In genomic region chr6:150001295-150001990, GRCh38 we compare ENCODE assay signal across 11 cellular contexts. TPM values are rescaled to one million over a fixed set of nuclear protein-coding genes. Genes with fewer than 3 reads are reported as not detected.
DNase-seq lines count a peak whose midpoint lies in the region; ATAC-seq and TF ChIP-seq lines count a peak whose summit lies in the region.
"Had no signal": no experiment of that assay in that cellular context is flagged by ENCODE, and none has a peak within 500 bp of the region (broad histone marks: within the 10 kb centered on the region; RNA-seq: fewer than 3 reads in every experiment).

No MANE protein-coding gene starts in this region.

- H3K36me3 Mint-ChIP-seq in central memory CD8-positive, alpha-beta T cell (ENCODE audit: insufficient read depth): peaks cover 4% of the 10 kb centered on the region
- H3K36me3 Mint-ChIP-seq in CD4-positive, alpha-beta T cell (ENCODE audit: low read depth): no peaks in the 10 kb centered on the region

- H3K9me3 Mint-ChIP-seq in central memory CD8-positive, alpha-beta T cell: no peaks in the 10 kb centered on the region
- H3K9me3 Mint-ChIP-seq in CD4-positive, alpha-beta T cell: no peaks in the 10 kb centered on the region

- peak overlapping the region; percentile 22 for H3K27ac Mint-ChIP-seq in central memory CD8-positive, alpha-beta T cell (ENCODE audit: low read depth)
- no peak overlapping the region for H3K27ac Mint-ChIP-seq in CD4-positive, alpha-beta T cell

- H3K36me3 ChIP-seq in sigmoid colon (no peaks in the 10 kb centered on the region), ascending aorta (no peaks in the 10 kb centered on the region)
- H3K36me3 ChIP-seq: SJCRH30 had no signal

- no peak for DNase-seq in central memory CD8-positive, alpha-beta T cell (ENCODE audit: low spot score in 2 of 2)
- DNase-seq in sigmoid colon: no peak
- DNase-seq in CD4-positive, alpha-beta T cell: no peak
- no peak for DNase-seq in ascending aorta (ENCODE audit: low spot score in 2 of 2)
- DNase-seq in NCI-H226: no peak
- DNase-seq: dorsolateral prefrontal cortex, NCI-H1930, SJCRH30 had no signal

- no peak for TF ChIP-seq EP300 in sigmoid colon (IDR thresholded peaks at IDR 0.05)

- H3K4me1 Mint-ChIP-seq in central memory CD8-positive, alpha-beta T cell: peaks cover 40% of the 10 kb centered on the region
- peaks cover 29% of the 10 kb centered on the region for H3K4me1 Mint-ChIP-seq in CD4-positive, alpha-beta T cell (ENCODE audit: low read depth)

- no peak overlapping the region for H3K4me3 Mint-ChIP-seq in central memory CD8-positive, alpha-beta T cell
- H3K4me3 Mint-ChIP-seq in CD4-positive, alpha-beta T cell: no peak overlapping the region

- intact Hi-C loops in sigmoid colon (cut with DNase I) (no loop called here), ascending aorta (cut with DNase I) (no loop called here)
- intact Hi-C loops in CD4-positive, alpha-beta T cell (cut with DNase I, micrococcal nuclease): loop anchor here in 1 of 2 experiments (5.0 to 10.0 kb wide), 2 partner anchors 134 to 437 kb away; partner anchors contain the start of gene GINM1

- H3K27me3 Mint-ChIP-seq in central memory CD8-positive, alpha-beta T cell: peaks cover 26% of the 10 kb centered on the region
- peaks cover 13% of the 10 kb centered on the region for H3K27me3 Mint-ChIP-seq in CD4-positive, alpha-beta T cell

- H3K9me3 ChIP-seq in sigmoid colon: no peaks in the 10 kb centered on the region
- no peaks in the 10 kb centered on the region for H3K9me3 ChIP-seq in CD4-positive, alpha-beta T cell (ENCODE audit: control insufficient read depth, low read length)
- H3K9me3 ChIP-seq in ascending aorta: no peaks in the 10 kb centered on the region
- H3K9me3 ChIP-seq: SJCRH30 had no signal

- CTCF ChIA-PET in CD4-positive, alpha-beta T cell (lab: Charles Lee): no interaction called here

- H3K27ac ChIP-seq in sigmoid colon: no peak overlapping the region
- no peak overlapping the region for H3K27ac ChIP-seq in CD4-positive, alpha-beta T cell (ENCODE audit: low read depth, low read length)
- no peak overlapping the region for H3K27ac ChIP-seq in ascending aorta
- H3K27ac ChIP-seq: dorsolateral prefrontal cortex, SJCRH30 had no signal

- H3K4me3 ChIP-seq in sigmoid colon (no peak overlapping the region), ascending aorta (no peak overlapping the region)
- H3K4me3 ChIP-seq: dorsolateral prefrontal cortex, SJCRH30 had no signal

- no peak for TF ChIP-seq CTCF in sigmoid colon (IDR thresholded peaks at IDR 0.05)
- TF ChIP-seq CTCF in CD4-positive, alpha-beta T cell (IDR thresholded peaks at IDR 0.05): no peak
- no peak for TF ChIP-seq CTCF in ascending aorta (IDR thresholded peaks at IDR 0.05)

- ATAC-seq in GM18505 (IDR thresholded peaks at IDR 0.05; ENCODE audit: unreplicated experiment) (peak; percentile 34), GM19452 (IDR thresholded peaks at IDR 0.05; ENCODE audit: unreplicated experiment) (peak; percentile 48), HG03378 (IDR thresholded peaks at IDR 0.05; ENCODE audit: unreplicated experiment) (peak; percentile 69)
- ATAC-seq in central memory CD8-positive, alpha-beta T cell (replicated peaks; ENCODE audit: extremely low read depth, poor library complexity, severe bottlenecking): no peak
- no peak for ATAC-seq in CD4-positive, alpha-beta T cell (ENCODE audit: poor library complexity)

- H3K27me3 ChIP-seq in sigmoid colon (peaks cover 3 to 91% (median 65%) of the 10 kb centered on the region in 3 donors), ascending aorta (no peaks in the 10 kb centered on the region)
- peaks cover under 1% of the 10 kb centered on the region for H3K27me3 ChIP-seq in CD4-positive, alpha-beta T cell (ENCODE audit: control insufficient read depth, insufficient read depth, low read length)
- H3K27me3 ChIP-seq: SJCRH30 had no signal

- POLR2A ChIA-PET in CD4-positive, alpha-beta T cell (lab: Charles Lee): no interaction called here

- no peak for TF ChIP-seq POLR2A in GM18505 (IDR thresholded peaks at IDR 0.05; ENCODE audit: borderline replicate concordance, extremely low read depth, insufficient read depth, insufficient read length)
- no peak for TF ChIP-seq POLR2A in sigmoid colon (IDR thresholded peaks at IDR 0.05)

- H3K4me1 ChIP-seq in sigmoid colon (peaks cover 0 to 17% (median 15%) of the 10 kb centered on the region in 4 donors), ascending aorta (peaks cover 4 to 11% of the 10 kb centered on the region in 2 donors)

- WGBS in sigmoid colon, 2 donors: 63 to 83% methylated on average over 3 of the region's 3 CpGs

RNA-seq across cellular contexts. Expression of gene RAET1L, which starts 23.9 kb away (rescaled TPM):
- total RNA-seq in sigmoid colon (not detected), ascending aorta (not detected)
- not detected for polyA plus RNA-seq in sigmoid colon
- not detected for total RNA-seq in CD4-positive, alpha-beta T cell
- total RNA-seq: dorsolateral prefrontal cortex, SJCRH30 had no signal

RNA-seq across cellular contexts. Expression of gene ULBP1, which starts 37.7 kb away (rescaled TPM):
- under 1 TPM in 1 of 4 donors, not detected in 3; 0.55 TPM for total RNA-seq in sigmoid colon
- under 1 TPM in 1 of 3 donors, not detected in 2; 0.09 TPM for polyA plus RNA-seq in sigmoid colon
- total RNA-seq in CD4-positive, alpha-beta T cell: under 1 TPM; 0.08 to 0.14 TPM
- total RNA-seq in ascending aorta: 3.8 TPM

RNA-seq across cellular contexts. Expression of gene ULBP2, which starts 59.6 kb away (rescaled TPM):
- total RNA-seq in sigmoid colon (not detected), ascending aorta (not detected)
- polyA plus RNA-seq in sigmoid colon: under 1 TPM in 1 of 3 donors, not detected in 2; 0.34 TPM
- 1 to 10 TPM; 1.8 to 1.9 TPM for total RNA-seq in CD4-positive, alpha-beta T cell

Comparison
In these comparisons a context has a peak if more than half of its experiments do, and no peak if none do; other contexts are left out.
1. ATAC-seq: peak in GM18505 (single experiment), GM19452 (single experiment) and HG03378 (single experiment); none in central memory CD8-positive, alpha-beta T cell (single experiment) and CD4-positive, alpha-beta T cell (single experiment).